ENCODE assay signal across 27 cellular contexts in genomic region chr1:46649764-46650163, GRCh38.
A peak's percentile ranks its signal among the peaks of the same experiment; 100 is the strongest.
DNase-seq lines count a peak whose midpoint lies in the region; TF ChIP-seq lines count a peak whose summit lies in the region.
"Had no signal": no experiment of that assay in that cellular context is flagged by ENCODE, and none has a peak within 500 bp of the region (broad histone marks: within the 10 kb centered on the region; RNA-seq: fewer than 3 reads in every experiment).

No MANE protein-coding gene starts in this region.

- TF ChIP-seq CTCF in HEK293 (tag by site-specific recombination; IDR thresholded peaks at IDR 0.05), result no peak

- no peak overlapping the region for H3K27ac ChIP-seq in HEK293 (ENCODE audit: extremely low read depth, low read depth, low read length)
- no peak overlapping the region for H3K27ac ChIP-seq in caudate nucleus (ENCODE audit: low read depth, low read length)
- H3K27ac ChIP-seq: 22Rv1; A549; BLaER1; BLaER1 treated with 17β-estradiol and CSF1 and Interleukin-3, amounts not matched to agents 10 nM and 100 nM; C4-2B had no signal

- H3K9me3 ChIP-seq in HEK293 (ENCODE audit: control insufficient read depth, insufficient read depth, low read depth, low read length), result no peaks in the 10 kb centered on the region
- H3K9me3 ChIP-seq: BE2C, Caco-2 had no signal

- H3K4me1 ChIP-seq in HEK293 (ENCODE audit: control insufficient read depth, insufficient read depth, low read length), result no peaks in the 10 kb centered on the region
- H3K4me1 ChIP-seq: BE2C; BLaER1; BLaER1 treated with 17β-estradiol and CSF1 and Interleukin-3, amounts not matched to agents 10 nM and 100 nM; Caco-2 had no signal

- CTCF ChIA-PET in HEK293 (lab: Yijun Ruan, JAX), result interaction anchor here (0.6 to 1.1 kb wide), 5 partner anchors 20 to 203 kb away, joined by 3 read pairs; no protein-coding TSS in a partner anchor

- no peak for DNase-seq in caudate nucleus (lab: John Stamatoyannopoulos, UW)
- DNase-seq: 8988T; ACHN; AML-193; BE2C; C1 segment of cervical spinal cord; Caco-2; Calu3; CD4-positive, alpha-beta memory T cell; CD4-positive, alpha-beta T cell; CD4-positive, CD25-positive, alpha-beta regulatory T cell; CD8-positive, alpha-beta memory T cell; CD8-positive, alpha-beta T cell; COR-L47; DMS 273 treated with DMSO at 0.1 percent for 48 hours; DMS153; DMS53; DMS79; DMS79 treated with DMSO at 0.1 percent for 48 hours; DND-41; EL had no signal

- POLR2A ChIA-PET in HEK293 (lab: Yijun Ruan, JAX), result no interaction called here

- no peak overlapping the region for H3K4me3 ChIP-seq in HEK293 (ENCODE audit: low read depth, low read length)
- H3K4me3 ChIP-seq: A549; BLaER1; BLaER1 treated with 17β-estradiol and CSF1 and Interleukin-3, amounts not matched to agents 10 nM and 100 nM had no signal

- H3K36me3 ChIP-seq in HEK293 (ENCODE audit: control insufficient read depth in 2 of 2, insufficient read depth in 1 of 2, low read length in 2 of 2), result peaks cover 26 to 72% of the 10 kb centered on the region in 2 experiments
- H3K36me3 ChIP-seq: BE2C had no signal

TF ChIP-seq in HEK293, 187 proteins besides CTCF, POLR2A, EP300 and RAD21:
- no peak for TF ChIP-seq ZNF664 (tag by site-specific recombination; IDR thresholded peaks at IDR 0.05)
- TF ChIP-seq KLF1 (tag by site-specific recombination; IDR thresholded peaks at IDR 0.05), result no peak
- TF ChIP-seq ZNF248 (tag by site-specific recombination; IDR thresholded peaks at IDR 0.05), result peak; percentile 91
- no peak for TF ChIP-seq EGR2 (tag by site-specific recombination; IDR thresholded peaks at IDR 0.05; ENCODE audit: low read depth)
